18 cellular contexts compared by ENCODE assay signal in the genomic region with DNA sequence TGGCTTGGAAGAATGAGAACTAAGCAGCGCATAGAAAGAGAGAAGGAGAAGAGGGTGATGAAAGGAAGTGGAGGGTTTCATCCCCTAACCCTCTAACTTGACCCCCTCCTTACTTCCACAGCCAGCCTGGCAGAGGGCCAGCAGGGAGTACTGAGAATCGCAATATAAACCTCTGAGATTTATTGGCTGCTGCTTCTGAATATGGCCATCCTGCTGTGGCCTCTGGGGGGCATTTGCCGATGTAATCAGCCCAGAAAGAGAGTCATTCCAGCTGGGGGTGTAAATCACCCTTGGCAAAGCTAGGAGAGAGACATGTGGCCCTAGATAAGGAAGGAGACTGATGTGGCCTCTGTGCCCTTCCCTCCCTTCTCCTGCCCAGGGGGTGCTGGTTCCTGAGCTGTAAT. TPM values are rescaled to one million over a fixed set of nuclear protein-coding genes. Genes with fewer than 3 reads are reported as not detected.
DNase-seq lines count a peak whose midpoint lies in the region; ATAC-seq and TF ChIP-seq lines count a peak whose summit lies in the region.
"Had no signal": no experiment of that assay in that cellular context is flagged by ENCODE, and none has a peak within 500 bp of the region (broad histone marks: within the 10 kb centered on the region; RNA-seq: fewer than 3 reads in every experiment).

No MANE protein-coding gene starts in this region.

- no peak overlapping the region for H3K56ac ChIP-seq in mesendoderm (ENCODE audit: low read length)

- H3K27me3 ChIP-seq in mesendoderm (ENCODE audit: insufficient read depth, low read length, poor library complexity) = peaks cover 5% of the 10 kb centered on the region
- H3K27me3 ChIP-seq in Karpas-422 (ENCODE audit: low read length) = no peaks in the 10 kb centered on the region

- H3K9ac ChIP-seq in mesendoderm (ENCODE audit: low read length) (no peak overlapping the region), Karpas-422 (ENCODE audit: low read length) (no peak overlapping the region)

- no peak overlapping the region for H2AK5ac ChIP-seq in mesendoderm (ENCODE audit: low read length)

- TF ChIP-seq CTCF in GM12864 (IDR thresholded peaks at IDR 0.05; ENCODE audit: low read depth, low read length, missing control alignments) = peak; percentile 4

- H3K4ac ChIP-seq in mesendoderm (ENCODE audit: low read depth, low read length) = no peak overlapping the region

- DNase-seq in COR-L47 (lab: John Stamatoyannopoulos, UW) (peak; percentile 64), GM12864 (ENCODE audit: low read depth) (no peak), NCI-H82 treated with DMSO at 0.1 percent for 48 hours (lab: John Stamatoyannopoulos, UW; ENCODE audit: unreplicated experiment) (peak; percentile 14), mesendoderm (peak; percentile 31), Karpas-422 (no peak), CD1c-positive myeloid dendritic cell (ENCODE audit: extremely low spot score) (no peak), H4 (ENCODE audit: low spot score) (no peak)
- DNase-seq: activated CD4-positive, alpha-beta T cell treated with anti-CD3 and anti-CD28 coated beads, Interleukin-2, amount 10 ng/mL, durations not matched to agents 7 days and 5 days; CD4-positive, alpha-beta memory T cell; cortex of kidney; HCEC 1CT; hypothalamus; natural killer cell; sigmoid colon had no signal

- H2BK120ac ChIP-seq in mesendoderm (ENCODE audit: low read depth, low read length) = no peak overlapping the region

- H2AFZ ChIP-seq in Karpas-422 (ENCODE audit: low read length) = no peak overlapping the region

- H3K36me3 ChIP-seq in mesendoderm (ENCODE audit: control insufficient read depth, insufficient read depth, low read length) (no peaks in the 10 kb centered on the region), Karpas-422 (ENCODE audit: insufficient read depth, low read length) (no peaks in the 10 kb centered on the region)
- H3K36me3 ChIP-seq: esophagus muscularis mucosa, sigmoid colon had no signal

- no peaks in the 10 kb centered on the region for H3K79me1 ChIP-seq in mesendoderm (ENCODE audit: low read length)

- no peaks in the 10 kb centered on the region for H3K9me2 ChIP-seq in Karpas-422 (replicated peaks; ENCODE audit: insufficient read depth, low read length)

- ATAC-seq in HG03025 (IDR thresholded peaks at IDR 0.05; ENCODE audit: low FRiP score, unreplicated experiment) = no peak
- ATAC-seq: natural killer cell had no signal

- no peak overlapping the region for H4K5ac ChIP-seq in mesendoderm (ENCODE audit: low read length)

- H3K4me1 ChIP-seq in mesendoderm (ENCODE audit: control insufficient read depth, low read depth, low read length) (no peaks in the 10 kb centered on the region), Karpas-422 (ENCODE audit: low read length) (no peaks in the 10 kb centered on the region)

- H3K27ac ChIP-seq in mesendoderm (ENCODE audit: low read depth, low read length) (no peak overlapping the region), Karpas-422 (ENCODE audit: low read length) (no peak overlapping the region)
- H3K27ac ChIP-seq: RWPE1, sigmoid colon had no signal

- no peaks in the 10 kb centered on the region for H4K20me1 ChIP-seq in Karpas-422 (ENCODE audit: insufficient read depth, low read depth, low read length)

- no peak overlapping the region for H2BK15ac ChIP-seq in mesendoderm (replicated peaks; ENCODE audit: low read depth)

- no peak overlapping the region for H3K4me2 ChIP-seq in mesendoderm (ENCODE audit: low read length)
- H3K4me2 ChIP-seq in Karpas-422 (ENCODE audit: low read depth, low read length, poor library complexity, severe bottlenecking) = no peak overlapping the region

- H2BK5ac ChIP-seq in mesendoderm (ENCODE audit: low read length) = no peak overlapping the region

- no peak overlapping the region for H3K23ac ChIP-seq in mesendoderm (ENCODE audit: low read length)

- H4K8ac ChIP-seq in mesendoderm (ENCODE audit: low read depth, low read length) = no peak overlapping the region

- WGBS in mesendoderm (ENCODE audit: extremely low coverage, insufficient coverage, low lambda C conversion rate) = no CpG with 5 or more reads among the region's 3 CpGs

- no peak overlapping the region for H3K4me3 ChIP-seq in GM12864 (ENCODE audit: low read depth, low read length)
- H3K4me3 ChIP-seq in mesendoderm (ENCODE audit: low read length) = no peak overlapping the region
- no peak overlapping the region for H3K4me3 ChIP-seq in Karpas-422 (ENCODE audit: low read length)

- no peaks in the 10 kb centered on the region for H3K9me3 ChIP-seq in Karpas-422 (ENCODE audit: low read length)
- H3K9me3 ChIP-seq: esophagus muscularis mucosa, sigmoid colon had no signal

- H3K18ac ChIP-seq in mesendoderm (ENCODE audit: low read length) = no peak overlapping the region

- no peaks in the 10 kb centered on the region for H3K79me2 ChIP-seq in mesendoderm (ENCODE audit: control insufficient read depth, insufficient read depth, low read length)
- H3K79me2 ChIP-seq in Karpas-422 (ENCODE audit: low read length) = no peaks in the 10 kb centered on the region

RNA-seq across cellular contexts. Expression of a gene that starts 1.0 kb away (rescaled TPM):
- 0.55 TPM for polyA plus RNA-seq in mesendoderm (2013, experiment 1 of 2)
- 0.53 TPM for polyA plus RNA-seq in mesendoderm (2013, experiment 2 of 2)
- total RNA-seq in Karpas-422 (2014; rRNA removed; shearing (Covaris generic); ENCODE audit: low replicate concordance) = 0.37 TPM in 1 of 2 replicates, not detected in the other
- not detected in 2 replicates for total RNA-seq in H4 (2014; rRNA removed; shearing (Covaris generic))
- total RNA-seq: CD4-positive, alpha-beta memory T cell; natural killer cell; T-helper 2 cell treated with Interferon-gamma antibody and Interleukin-4, amounts not matched to agents 100 ng/mL and 5 ng/mL, for 36 hours had no signal
- polyA plus RNA-seq: CD4-positive, alpha-beta memory T cell had no signal

RNA-seq across cellular contexts. Expression of a gene that starts 56.2 kb away (rescaled TPM):
- 25.5 TPM for polyA plus RNA-seq in mesendoderm (2013, experiment 1 of 2)
- 25.5 TPM for polyA plus RNA-seq in mesendoderm (2013, experiment 2 of 2)
- total RNA-seq in Karpas-422 (2014; rRNA removed; shearing (Covaris generic); ENCODE audit: low replicate concordance) = 6.1 and 11.1 TPM in 2 replicates
- 21.6 and 25.1 TPM in 2 replicates for total RNA-seq in H4 (2014; rRNA removed; shearing (Covaris generic))
- total RNA-seq: CD4-positive, alpha-beta memory T cell had no signal
- polyA plus RNA-seq: CD4-positive, alpha-beta memory T cell had no signal

Comparison
In these comparisons a context has a peak if more than half of its experiments do, and no peak if none do; other contexts are left out.
1. DNase-seq: peak in COR-L47 (single experiment), NCI-H82 treated with DMSO at 0.1 percent for 48 hours (single experiment) and mesendoderm (single experiment); none in GM12864 (single experiment), Karpas-422 (single experiment), CD1c-positive myeloid dendritic cell (single experiment) and H4 (single experiment).